1 cellular context compared by ENCODE assay signal in the genomic region with DNA sequence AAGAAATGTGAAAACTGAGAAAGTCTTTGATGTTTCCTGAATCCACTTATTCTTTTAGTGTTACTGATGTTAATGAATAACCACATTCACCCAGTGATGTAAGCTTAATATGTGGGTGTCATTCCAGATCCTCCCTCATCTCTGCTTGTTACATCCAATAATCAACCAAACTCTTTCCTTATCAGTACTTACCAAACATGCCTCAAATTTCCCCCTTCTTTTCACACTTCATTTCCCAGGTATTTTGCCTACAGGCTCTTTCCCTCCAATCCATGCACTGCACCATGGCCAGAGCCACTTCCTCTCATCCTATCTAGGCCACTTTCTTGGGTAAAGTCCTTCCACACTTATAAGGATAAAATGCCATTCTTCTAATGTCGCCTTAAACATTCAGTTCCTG.
TF ChIP-seq lines count a peak whose summit lies in the region.

No MANE protein-coding gene starts in this region.

TF ChIP-seq in H1, 55 proteins besides CTCF, POLR2A, EP300 and RAD21 (continued from another document):
- no peak for TF ChIP-seq POLR2AphosphoS5 (IDR thresholded peaks at IDR 0.05; ENCODE audit: low read depth, low read length)
- no peak for TF ChIP-seq SP1 (IDR thresholded peaks at IDR 0.05; ENCODE audit: low read depth, low read length)
